ENCODE assay signal across 1 cellular context in the genomic region with DNA sequence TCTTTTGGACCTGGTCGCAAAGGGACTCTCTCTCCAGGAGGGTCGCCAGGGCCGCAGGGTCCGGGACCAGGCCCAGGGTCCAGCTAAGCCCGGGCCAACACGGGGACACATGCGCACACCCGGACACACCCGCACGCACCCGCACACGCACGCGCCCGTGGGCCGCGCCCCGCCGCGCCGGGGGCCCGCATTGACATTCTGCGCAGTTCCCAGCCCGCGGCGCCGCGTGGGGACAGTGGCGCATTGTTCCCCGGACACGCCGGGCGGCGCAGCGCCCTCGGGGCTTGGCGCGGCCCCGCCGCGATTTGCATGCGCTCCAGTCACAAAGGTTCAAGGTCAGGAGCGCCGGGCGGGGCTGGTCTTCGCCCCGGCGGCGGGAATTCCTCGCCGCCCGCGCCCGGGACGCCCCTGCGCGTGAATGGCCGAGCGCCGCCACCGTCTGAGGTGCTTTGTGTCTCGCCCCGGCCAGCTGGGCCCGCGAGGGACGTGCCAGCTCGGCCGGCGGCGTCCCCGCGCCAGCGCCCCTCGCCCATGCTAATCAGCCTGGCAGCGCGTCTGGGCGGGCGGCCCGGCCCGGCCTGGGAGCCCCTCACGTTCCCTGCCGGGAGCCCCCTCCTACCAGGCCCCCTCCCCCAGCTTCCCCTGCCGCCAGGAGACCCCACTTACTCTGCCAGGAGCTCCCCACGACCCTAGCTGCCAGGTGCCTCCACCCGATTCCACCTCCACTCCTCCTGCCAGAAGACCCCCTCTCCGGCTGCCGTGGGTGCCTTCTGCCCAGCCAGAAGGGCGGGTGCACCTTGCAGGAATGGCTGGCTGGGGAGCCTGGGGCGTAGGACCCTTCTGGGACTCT.
TF ChIP-seq lines count a peak whose summit lies in the region.

No MANE protein-coding gene starts in this region.

TF ChIP-seq in K562, 482 proteins besides CTCF, POLR2A, EP300 and RAD21 (continued from another document and continues in another):
- TF ChIP-seq NR2C1 (IDR thresholded peaks at IDR 0.05) (no peak), NR2C1 (tag; IDR thresholded peaks at IDR 0.05) (0 out of 2 replicates have a peak, but pooled peaks have one; percentile 38), POLR2G (IDR thresholded peaks at IDR 0.05; ENCODE audit: low read depth, low read length) (peak; percentile 77), RBFOX2 (IDR thresholded peaks at IDR 0.05; ENCODE audit: low read depth, low read length) (peak; percentile 68), SUPT5H (IDR thresholded peaks at IDR 0.05) (no peak), YY1 (IDR thresholded peaks at IDR 0.05; ENCODE audit: borderline replicate concordance in 1 of 3, control insufficient read depth in 1 of 3, extremely low read depth in 1 of 3, insufficient read depth in 3 of 3, insufficient read length in 1 of 3, insufficient replicate concordance in 2 of 3, low read depth in 1 of 3, low read length in 2 of 3) (peak in 1 of 3 experiments; percentile 25), VEZF1 (CRISPR knock-in tag; IDR thresholded peaks at IDR 0.05) (peak; percentile 31; the same call in 1 of the 2 replicates), JUND (IDR thresholded peaks at IDR 0.05; ENCODE audit: borderline replicate concordance, low read depth, low read length) (no peak), JUND (tag; IDR thresholded peaks at IDR 0.05; ENCODE audit: borderline replicate concordance, low read depth, low read length) (no peak), ZBTB33 (CRISPR knock-in tag; IDR thresholded peaks at IDR 0.05) (0 out of 2 replicates have a peak, but pooled peaks have one; percentile 27), ZNF12 (CRISPR knock-in tag; IDR thresholded peaks at IDR 0.05) (no peak), NR2C2 (CRISPR knock-in tag; IDR thresholded peaks at IDR 0.05) (no peak), NR2C2 (tag; IDR thresholded peaks at IDR 0.05) (peak; percentile 68; the same call in 1 of the 2 replicates), ZNF263 (CRISPR knock-in tag; IDR thresholded peaks at IDR 0.05; ENCODE audit: borderline replicate concordance) (no peak), NFRKB (IDR thresholded peaks at IDR 0.05; ENCODE audit: low read depth) (no peak), NKRF (IDR thresholded peaks at IDR 0.05; ENCODE audit: borderline replicate concordance) (no peak), TGIF2 (CRISPR knock-in tag; IDR thresholded peaks at IDR 0.05) (no peak), TEAD1 (CRISPR knock-in tag; IDR thresholded peaks at IDR 0.05) (no peak), WHSC1 (IDR thresholded peaks at IDR 0.05; ENCODE audit: low read length) (no peak), ZNF592 (IDR thresholded peaks at IDR 0.05) (peak; percentile 54; the same call in 1 of the 2 replicates), SAFB (IDR thresholded peaks at IDR 0.05; ENCODE audit: borderline replicate concordance, low read depth, low read length) (peak; percentile 88)
- TF ChIP-seq, protein P1, sequence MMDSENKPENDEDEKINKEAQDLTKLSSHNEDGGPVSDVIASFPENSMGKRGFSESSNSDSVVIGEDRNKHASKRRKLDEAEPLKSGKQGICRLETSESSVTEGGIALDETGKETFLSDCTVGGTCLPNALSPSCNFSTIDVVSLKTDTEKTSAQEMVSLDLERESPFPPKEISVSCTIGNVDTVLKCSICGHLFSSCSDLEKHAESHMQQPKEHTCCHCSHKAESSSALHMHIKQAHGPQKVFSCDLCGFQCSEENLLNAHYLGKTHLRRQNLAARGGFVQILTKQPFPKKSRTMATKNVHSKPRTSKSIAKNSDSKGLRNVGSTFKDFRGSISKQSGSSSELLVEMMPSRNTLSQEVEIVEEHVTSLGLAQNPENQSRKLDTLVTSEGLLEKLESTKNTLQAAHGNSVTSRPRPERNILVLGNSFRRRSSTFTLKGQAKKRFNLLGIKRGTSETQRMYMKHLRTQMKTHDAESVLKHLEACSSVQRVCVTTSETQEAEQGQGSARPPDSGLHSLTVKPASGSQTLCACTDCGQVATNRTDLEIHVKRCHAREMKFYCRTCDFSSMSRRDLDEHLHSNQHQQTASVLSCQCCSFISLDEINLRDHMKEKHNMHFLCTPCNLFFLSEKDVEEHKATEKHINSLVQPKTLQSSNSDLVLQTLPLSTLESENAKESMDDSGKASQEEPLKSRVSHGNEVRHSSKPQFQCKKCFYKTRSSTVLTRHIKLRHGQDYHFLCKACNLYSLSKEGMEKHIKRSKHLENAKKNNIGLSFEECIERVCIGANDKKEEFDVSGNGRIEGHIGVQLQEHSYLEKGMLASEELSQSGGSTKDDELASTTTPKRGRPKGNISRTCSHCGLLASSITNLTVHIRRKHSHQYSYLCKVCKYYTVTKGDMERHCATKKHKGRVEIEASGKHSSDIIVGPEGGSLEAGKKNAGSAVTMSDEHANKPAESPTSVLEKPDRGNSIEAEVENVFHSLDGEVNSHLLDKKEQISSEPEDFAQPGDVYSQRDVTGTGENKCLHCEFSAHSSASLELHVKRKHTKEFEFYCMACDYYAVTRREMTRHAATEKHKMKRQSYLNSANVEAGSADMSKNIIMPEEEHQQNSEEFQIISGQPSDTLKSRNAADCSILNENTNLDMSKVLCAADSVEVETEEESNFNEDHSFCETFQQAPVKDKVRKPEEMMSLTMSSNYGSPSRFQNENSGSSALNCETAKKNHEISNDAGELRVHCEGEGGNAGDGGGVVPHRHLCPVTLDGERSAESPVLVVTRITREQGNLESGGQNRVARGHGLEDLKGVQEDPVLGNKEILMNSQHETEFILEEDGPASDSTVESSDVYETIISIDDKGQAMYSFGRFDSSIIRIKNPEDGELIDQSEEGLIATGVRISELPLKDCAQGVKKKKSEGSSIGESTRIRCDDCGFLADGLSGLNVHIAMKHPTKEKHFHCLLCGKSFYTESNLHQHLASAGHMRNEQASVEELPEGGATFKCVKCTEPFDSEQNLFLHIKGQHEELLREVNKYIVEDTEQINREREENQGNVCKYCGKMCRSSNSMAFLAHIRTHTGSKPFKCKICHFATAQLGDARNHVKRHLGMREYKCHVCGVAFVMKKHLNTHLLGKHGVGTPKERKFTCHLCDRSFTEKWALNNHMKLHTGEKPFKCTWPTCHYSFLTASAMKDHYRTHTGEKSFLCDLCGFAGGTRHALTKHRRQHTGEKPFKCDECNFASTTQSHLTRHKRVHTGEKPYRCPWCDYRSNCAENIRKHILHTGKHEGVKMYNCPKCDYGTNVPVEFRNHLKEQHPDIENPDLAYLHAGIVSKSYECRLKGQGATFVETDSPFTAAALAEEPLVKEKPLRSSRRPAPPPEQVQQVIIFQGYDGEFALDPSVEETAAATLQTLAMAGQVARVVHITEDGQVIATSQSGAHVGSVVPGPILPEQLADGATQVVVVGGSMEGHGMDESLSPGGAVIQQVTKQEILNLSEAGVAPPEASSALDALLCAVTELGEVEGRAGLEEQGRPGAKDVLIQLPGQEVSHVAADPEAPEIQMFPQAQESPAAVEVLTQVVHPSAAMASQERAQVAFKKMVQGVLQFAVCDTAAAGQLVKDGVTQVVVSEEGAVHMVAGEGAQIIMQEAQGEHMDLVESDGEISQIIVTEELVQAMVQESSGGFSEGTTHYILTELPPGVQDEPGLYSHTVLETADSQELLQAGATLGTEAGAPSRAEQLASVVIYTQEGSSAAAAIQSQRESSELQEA (IDR thresholded peaks at IDR 0.05; ENCODE audit: low read depth): no peak
- TF ChIP-seq, protein P2, sequence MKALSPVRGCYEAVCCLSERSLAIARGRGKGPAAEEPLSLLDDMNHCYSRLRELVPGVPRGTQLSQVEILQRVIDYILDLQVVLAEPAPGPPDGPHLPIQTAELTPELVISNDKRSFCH (CRISPR knock-in tag; IDR thresholded peaks at IDR 0.05): no peak
- TF ChIP-seq, protein P2 (tag; IDR thresholded peaks at IDR 0.05): no peak
- TF ChIP-seq, protein P3, sequence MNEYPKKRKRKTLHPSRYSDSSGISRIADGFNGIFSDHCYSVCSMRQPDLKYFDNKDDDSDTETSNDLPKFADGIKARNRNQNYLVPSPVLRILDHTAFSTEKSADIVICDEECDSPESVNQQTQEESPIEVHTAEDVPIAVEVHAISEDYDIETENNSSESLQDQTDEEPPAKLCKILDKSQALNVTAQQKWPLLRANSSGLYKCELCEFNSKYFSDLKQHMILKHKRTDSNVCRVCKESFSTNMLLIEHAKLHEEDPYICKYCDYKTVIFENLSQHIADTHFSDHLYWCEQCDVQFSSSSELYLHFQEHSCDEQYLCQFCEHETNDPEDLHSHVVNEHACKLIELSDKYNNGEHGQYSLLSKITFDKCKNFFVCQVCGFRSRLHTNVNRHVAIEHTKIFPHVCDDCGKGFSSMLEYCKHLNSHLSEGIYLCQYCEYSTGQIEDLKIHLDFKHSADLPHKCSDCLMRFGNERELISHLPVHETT (CRISPR knock-in tag; conservative IDR thresholded peaks at IDR 0.05 in 1 of 2, IDR thresholded peaks at IDR 0.05 in 1 of 2): no peak
- TF ChIP-seq, protein P4, sequence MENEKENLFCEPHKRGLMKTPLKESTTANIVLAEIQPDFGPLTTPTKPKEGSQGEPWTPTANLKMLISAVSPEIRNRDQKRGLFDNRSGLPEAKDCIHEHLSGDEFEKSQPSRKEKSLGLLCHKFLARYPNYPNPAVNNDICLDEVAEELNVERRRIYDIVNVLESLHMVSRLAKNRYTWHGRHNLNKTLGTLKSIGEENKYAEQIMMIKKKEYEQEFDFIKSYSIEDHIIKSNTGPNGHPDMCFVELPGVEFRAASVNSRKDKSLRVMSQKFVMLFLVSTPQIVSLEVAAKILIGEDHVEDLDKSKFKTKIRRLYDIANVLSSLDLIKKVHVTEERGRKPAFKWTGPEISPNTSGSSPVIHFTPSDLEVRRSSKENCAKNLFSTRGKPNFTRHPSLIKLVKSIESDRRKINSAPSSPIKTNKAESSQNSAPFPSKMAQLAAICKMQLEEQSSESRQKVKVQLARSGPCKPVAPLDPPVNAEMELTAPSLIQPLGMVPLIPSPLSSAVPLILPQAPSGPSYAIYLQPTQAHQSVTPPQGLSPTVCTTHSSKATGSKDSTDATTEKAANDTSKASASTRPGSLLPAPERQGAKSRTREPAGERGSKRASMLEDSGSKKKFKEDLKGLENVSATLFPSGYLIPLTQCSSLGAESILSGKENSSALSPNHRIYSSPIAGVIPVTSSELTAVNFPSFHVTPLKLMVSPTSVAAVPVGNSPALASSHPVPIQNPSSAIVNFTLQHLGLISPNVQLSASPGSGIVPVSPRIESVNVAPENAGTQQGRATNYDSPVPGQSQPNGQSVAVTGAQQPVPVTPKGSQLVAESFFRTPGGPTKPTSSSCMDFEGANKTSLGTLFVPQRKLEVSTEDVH (IDR thresholded peaks at IDR 0.05; ENCODE audit: low read depth, partially characterized antibody): no peak
